8 cellular contexts compared by ENCODE assay signal in genomic region chr1:176843352-176844297, GRCh38.
A peak's percentile ranks its signal among the peaks of the same experiment; 100 is the strongest.
DNase-seq lines count a peak whose midpoint lies in the region; ATAC-seq and TF ChIP-seq lines count a peak whose summit lies in the region.

No MANE protein-coding gene starts in this region.

- no peak overlapping the region for H3K27ac Mint-ChIP-seq in activated CD4-positive, alpha-beta T cell treated with anti-CD3 and anti-CD28 coated beads, Interleukin-2, amount 10 ng/mL, durations not matched to agents 7 days and 5 days
- H3K27ac Mint-ChIP-seq in endothelial cell (ENCODE audit: unreplicated experiment): no peak overlapping the region
- peak overlapping the region in 2 of 3 experiments; percentile 31 to 63 for H3K27ac Mint-ChIP-seq in nephron
- H3K27ac Mint-ChIP-seq in T-helper 2 cell treated with Interferon-gamma antibody and Interleukin-4, amounts not matched to agents 5 μg/mL and 100 μg/mL, for 36 hours: no peak overlapping the region

- TF ChIP-seq CTCF in endothelial cell (IDR thresholded peaks at IDR 0.05; ENCODE audit: unreplicated experiment) (peak; percentile 53), nephron (IDR thresholded peaks at IDR 0.05; ENCODE audit: unreplicated experiment in 3 of 3) (peak; percentile 69 to 79 (median 78))

- POLR2A ChIA-PET in activated CD4-positive, alpha-beta T cell treated with anti-CD3 and anti-CD28 coated beads, Interleukin-2, amount 10 ng/mL, durations not matched to agents 7 days and 5 days (lab: Charles Lee): no interaction called here

- H3K4me1 Mint-ChIP-seq in activated CD4-positive, alpha-beta T cell treated with anti-CD3 and anti-CD28 coated beads, Interleukin-2, amount 10 ng/mL, durations not matched to agents 7 days and 5 days: no peaks in the 10 kb centered on the region
- H3K4me1 Mint-ChIP-seq in endothelial cell (ENCODE audit: unreplicated experiment) (no peaks in the 10 kb centered on the region), nephron (peaks cover 25% of the 10 kb centered on the region)
- no peaks in the 10 kb centered on the region for H3K4me1 Mint-ChIP-seq in T-helper 2 cell treated with Interferon-gamma antibody and Interleukin-4, amounts not matched to agents 5 μg/mL and 100 μg/mL, for 36 hours (ENCODE audit: low read depth)

- no peaks in the 10 kb centered on the region for H3K9me3 Mint-ChIP-seq in activated CD4-positive, alpha-beta T cell treated with anti-CD3 and anti-CD28 coated beads, Interleukin-2, amount 10 ng/mL, durations not matched to agents 7 days and 5 days
- no peaks in the 10 kb centered on the region for H3K9me3 Mint-ChIP-seq in endothelial cell (ENCODE audit: unreplicated experiment)
- no peaks in the 10 kb centered on the region for H3K9me3 Mint-ChIP-seq in nephron
- H3K9me3 Mint-ChIP-seq in T-helper 2 cell treated with Interferon-gamma antibody and Interleukin-4, amounts not matched to agents 5 μg/mL and 100 μg/mL, for 36 hours: no peaks in the 10 kb centered on the region

- CTCF ChIA-PET in activated CD4-positive, alpha-beta T cell treated with anti-CD3 and anti-CD28 coated beads, Interleukin-2, amount 10 ng/mL, durations not matched to agents 7 days and 5 days (lab: Charles Lee): no interaction called here

- no peaks in the 10 kb centered on the region for H3K36me3 Mint-ChIP-seq in activated CD4-positive, alpha-beta T cell treated with anti-CD3 and anti-CD28 coated beads, Interleukin-2, amount 10 ng/mL, durations not matched to agents 7 days and 5 days (ENCODE audit: low read depth)
- no peaks in the 10 kb centered on the region for H3K36me3 Mint-ChIP-seq in endothelial cell (ENCODE audit: low read depth, unreplicated experiment)
- no peaks in the 10 kb centered on the region for H3K36me3 Mint-ChIP-seq in nephron (ENCODE audit: low read depth)
- no peaks in the 10 kb centered on the region for H3K36me3 Mint-ChIP-seq in T-helper 2 cell treated with Interferon-gamma antibody and Interleukin-4, amounts not matched to agents 5 μg/mL and 100 μg/mL, for 36 hours (ENCODE audit: low read depth)

- ATAC-seq in HG03521 (IDR thresholded peaks at IDR 0.05; ENCODE audit: unreplicated experiment): no peak

- no peak overlapping the region for H3K4me3 Mint-ChIP-seq in activated CD4-positive, alpha-beta T cell treated with anti-CD3 and anti-CD28 coated beads, Interleukin-2, amount 10 ng/mL, durations not matched to agents 7 days and 5 days
- no peak overlapping the region for H3K4me3 Mint-ChIP-seq in endothelial cell (ENCODE audit: unreplicated experiment)
- no peak overlapping the region for H3K4me3 Mint-ChIP-seq in nephron
- no peak overlapping the region for H3K4me3 Mint-ChIP-seq in T-helper 2 cell treated with Interferon-gamma antibody and Interleukin-4, amounts not matched to agents 5 μg/mL and 100 μg/mL, for 36 hours

- DNase-seq in activated CD4-positive, alpha-beta T cell treated with anti-CD3 and anti-CD28 coated beads for 48 hours: peak; percentile 2
- no peak for DNase-seq in activated CD4-positive, alpha-beta T cell treated with anti-CD3 and anti-CD28 coated beads, Interleukin-2, amount 10 ng/mL, durations not matched to agents 7 days and 5 days
- DNase-seq in NCI-H748 treated with DMSO at 0.1 percent for 48 hours (lab: John Stamatoyannopoulos, UW) (peak; percentile 18), endothelial cell (ENCODE audit: low spot score) (peak; percentile 53), germinal center (ENCODE audit: low spot score) (no peak)
- no peak for DNase-seq in T-helper 2 cell treated with Interferon-gamma antibody and Interleukin-4, amounts not matched to agents 5 μg/mL and 100 μg/mL, for 36 hours (ENCODE audit: low spot score)

- no peaks in the 10 kb centered on the region for H3K27me3 Mint-ChIP-seq in activated CD4-positive, alpha-beta T cell treated with anti-CD3 and anti-CD28 coated beads, Interleukin-2, amount 10 ng/mL, durations not matched to agents 7 days and 5 days
- peaks cover 2% of the 10 kb centered on the region for H3K27me3 Mint-ChIP-seq in endothelial cell (ENCODE audit: unreplicated experiment)
- no peaks in the 10 kb centered on the region for H3K27me3 Mint-ChIP-seq in nephron (ENCODE audit: low read depth)
- no peaks in the 10 kb centered on the region for H3K27me3 Mint-ChIP-seq in T-helper 2 cell treated with Interferon-gamma antibody and Interleukin-4, amounts not matched to agents 5 μg/mL and 100 μg/mL, for 36 hours (ENCODE audit: low read depth)

Comparison
In these comparisons a context has a peak if more than half of its experiments do, and no peak if none do; other contexts are left out.
1. DNase-seq: peak in activated CD4-positive, alpha-beta T cell treated with anti-CD3 and anti-CD28 coated beads for 48 hours (single experiment), NCI-H748 treated with DMSO at 0.1 percent for 48 hours (single experiment) and endothelial cell (single experiment); none in activated CD4-positive, alpha-beta T cell treated with anti-CD3 and anti-CD28 coated beads, Interleukin-2, amount 10 ng/mL, durations not matched to agents 7 days and 5 days (single experiment), germinal center (single experiment) and T-helper 2 cell treated with Interferon-gamma antibody and Interleukin-4, amounts not matched to agents 5 μg/mL and 100 μg/mL, for 36 hours (single experiment).
2. H3K27ac Mint-ChIP-seq: peak in nephron (2 of 3); none in activated CD4-positive, alpha-beta T cell treated with anti-CD3 and anti-CD28 coated beads, Interleukin-2, amount 10 ng/mL, durations not matched to agents 7 days and 5 days (single experiment), endothelial cell (single experiment) and T-helper 2 cell treated with Interferon-gamma antibody and Interleukin-4, amounts not matched to agents 5 μg/mL and 100 μg/mL, for 36 hours (single experiment).